Comparison of ENCODE assay signal across 8 cellular contexts in the genomic region with DNA sequence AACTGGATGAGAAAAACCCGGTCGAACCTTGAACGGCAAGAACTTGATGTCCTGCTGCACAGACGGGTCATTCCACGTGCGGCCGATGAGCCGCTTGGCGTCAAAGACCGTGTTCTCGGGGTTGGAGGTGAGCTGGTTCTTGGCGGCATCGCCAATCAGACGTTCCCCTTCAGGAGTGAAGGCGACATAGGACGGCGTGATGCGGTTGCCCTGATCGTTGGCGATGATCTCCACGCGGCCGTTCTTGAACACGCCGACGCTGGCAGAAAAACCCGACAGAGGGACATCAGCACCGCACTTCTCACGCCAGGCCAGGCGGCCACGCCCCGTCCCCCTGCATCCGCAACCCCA. TPM values are rescaled to one million over a fixed set of nuclear protein-coding genes. Genes with fewer than 3 reads are reported as not detected.
A peak's percentile ranks its signal among the peaks of the same experiment; 100 is the strongest.
DNase-seq lines count a peak whose midpoint lies in the region; ATAC-seq, FAIRE-seq and TF ChIP-seq lines count a peak whose summit lies in the region.

No MANE protein-coding gene starts in this region.

- H3K9me3 Mint-ChIP-seq in activated CD8-positive, alpha-beta T cell treated with anti-CD3 and anti-CD28 coated beads for 36 hours, result no peaks in the 10 kb centered on the region

- H3K4me3 Mint-ChIP-seq in activated CD8-positive, alpha-beta T cell treated with anti-CD3 and anti-CD28 coated beads for 36 hours, result peak overlapping the region; percentile 100

- H3K36me3 ChIP-seq in pancreas, result peaks cover 1 to 41% (median 24%) of the 10 kb centered on the region in 3 donors

- ATAC-seq in GM18520 (IDR thresholded peaks at IDR 0.05; ENCODE audit: unreplicated experiment) (peak; percentile 1), pancreas (peak; percentile 14 to 40 (median 26)), GM18861 (IDR thresholded peaks at IDR 0.05; ENCODE audit: unreplicated experiment) (no peak)
- ATAC-seq in activated CD8-positive, alpha-beta T cell treated with anti-CD3 and anti-CD28 coated beads for 36 hours, result no peak

- H3K27ac ChIP-seq in pancreas, result peak overlapping the region; percentile 84 to 96 (median 88)

- H3K27me3 Mint-ChIP-seq in activated CD8-positive, alpha-beta T cell treated with anti-CD3 and anti-CD28 coated beads for 36 hours, result no peaks in the 10 kb centered on the region

- peaks cover 3 to 34% (median 12%) of the 10 kb centered on the region in 3 donors for H3K4me1 ChIP-seq in pancreas

- POLR2A ChIA-PET in activated CD8-positive, alpha-beta T cell treated with anti-CD3 and anti-CD28 coated beads for 36 hours (lab: Charles Lee), result interaction anchor here (0.7 to 10.5 kb wide), 22 partner anchors 11 to 1240 kb away, joined by 3 to 151 read pairs (median 5); partner anchors contain the start of genes ARPC5L and GAPVD1

- CTCF ChIA-PET in activated CD8-positive, alpha-beta T cell treated with anti-CD3 and anti-CD28 coated beads for 36 hours (lab: Charles Lee), result interaction anchor here (1.2 kb wide), 1 partner anchor 129 kb away, joined by 3 read pairs; no protein-coding TSS in a partner anchor

- H3K4me3 ChIP-seq in fibroblast of villous mesenchyme (ENCODE audit: low read depth, low read length) (peak overlapping the region; percentile 90), pancreas (peak overlapping the region; percentile 85 to 99 (median 90))

- H3K9me3 ChIP-seq in pancreas, result no peaks in the 10 kb centered on the region

- H3K4me1 Mint-ChIP-seq in activated CD8-positive, alpha-beta T cell treated with anti-CD3 and anti-CD28 coated beads for 36 hours (ENCODE audit: low read depth), result peaks cover 50% of the 10 kb centered on the region

- in situ Hi-C loops in ACHN (cut with HindIII; ENCODE audit: low pct_ligation_motif_present, low pct_unique_long_range_greater_than_20kb, low sequenced_read_pairs), result no loop called here

- H3K27me3 ChIP-seq in pancreas, result no peaks in the 10 kb centered on the region

- intact Hi-C loops in activated CD8-positive, alpha-beta T cell treated with anti-CD3 and anti-CD28 coated beads for 36 hours (cut with micrococcal nuclease), result loop anchor here (10.0 kb wide), 1 partner anchor 134 kb away; no protein-coding TSS in a partner anchor
- intact Hi-C loops in pancreas (cut with DNase I), result no loop called here

- peaks cover 64% of the 10 kb centered on the region for H3K36me3 Mint-ChIP-seq in activated CD8-positive, alpha-beta T cell treated with anti-CD3 and anti-CD28 coated beads for 36 hours (ENCODE audit: low read depth)

- no peak for FAIRE-seq in pancreas (lab: Jason Lieb, UNC)

- H3K27ac Mint-ChIP-seq in activated CD8-positive, alpha-beta T cell treated with anti-CD3 and anti-CD28 coated beads for 36 hours, result peak overlapping the region; percentile 100

- whole genome bisulfite sequencing in pancreas, 2 donors, result 0 to 1% methylated on average over 33 of the region's 33 CpGs

- DNase-seq in ACHN (peak; percentile 43), HT-29 (ENCODE audit: low spot score) (peak; percentile 55), fibroblast of villous mesenchyme (ENCODE audit: low read depth) (peak; percentile 51), pancreas (peak in 3 of 6 donors; percentile 67 to 84 (median 75)), pons (ENCODE audit: low spot score) (no peak)
- peak; percentile 51 for DNase-seq in activated CD8-positive, alpha-beta T cell treated with anti-CD3 and anti-CD28 coated beads for 36 hours

- no peak for TF ChIP-seq CTCF in activated CD8-positive, alpha-beta T cell treated with anti-CD3 and anti-CD28 coated beads for 36 hours (IDR thresholded peaks at IDR 0.05)
- TF ChIP-seq CTCF in fibroblast of villous mesenchyme (IDR thresholded peaks at IDR 0.05; ENCODE audit: insufficient read depth, low read depth, low read length), result no peak
- TF ChIP-seq CTCF in pancreas (IDR thresholded peaks at IDR 0.05), result no peak

RNA-seq across cellular contexts. Expression of gene HSPA5, which starts 0.5 kb away (rescaled TPM):
- 46.5 and 48.0 TPM in 2 replicates for total RNA-seq in HT-29 (2014; rRNA removed; shearing (Covaris generic))
- 100 to 1,000 TPM; 161 to 163 TPM for total RNA-seq in activated CD8-positive, alpha-beta T cell treated with anti-CD3 and anti-CD28 coated beads for 36 hours
- total RNA-seq in fibroblast of villous mesenchyme (130 and 132 TPM in 2 replicates), pancreas (100 to 1,000 TPM; 111 to 248 (median 179) TPM)
- 100 to 1,000 TPM in 1 of 2 donors, 10 to 100 TPM in 1; 50.2 to 158 TPM for polyA plus RNA-seq in pancreas

RNA-seq across cellular contexts. Expression of gene GAPVD1, which starts 21.0 kb away (rescaled TPM):
- total RNA-seq in HT-29 (2014; rRNA removed; shearing (Covaris generic)), result 19.1 and 22.9 TPM in 2 replicates
- 10 to 100 TPM; 49.7 to 49.8 TPM for total RNA-seq in activated CD8-positive, alpha-beta T cell treated with anti-CD3 and anti-CD28 coated beads for 36 hours
- total RNA-seq in fibroblast of villous mesenchyme, result 72.8 and 88.9 TPM in 2 replicates
- 10 to 100 TPM; 13.7 to 23.3 (median 16.8) TPM for total RNA-seq in pancreas
- polyA plus RNA-seq in pancreas, result 1 to 10 TPM; 6.2 to 6.9 TPM

RNA-seq across cellular contexts. Expression of gene RABEPK, which starts 40.3 kb away (rescaled TPM):
- total RNA-seq in HT-29 (2014; rRNA removed; shearing (Covaris generic)), result 26.0 and 29.1 TPM in 2 replicates
- total RNA-seq in activated CD8-positive, alpha-beta T cell treated with anti-CD3 and anti-CD28 coated beads for 36 hours, result 10 to 100 TPM; 30.0 to 30.4 TPM
- total RNA-seq in fibroblast of villous mesenchyme (32.0 and 33.8 TPM in 2 replicates), pancreas (1 to 10 TPM; 4.1 to 8.0 (median 7.5) TPM)
- 10 to 100 TPM in 1 of 2 donors, 1 to 10 TPM in 1; 8.1 to 13.8 TPM for polyA plus RNA-seq in pancreas

RNA-seq across cellular contexts. Expression of gene PPP6C, which starts 51.0 kb away (rescaled TPM):
- 11.6 and 13.1 TPM in 2 replicates for total RNA-seq in HT-29 (2014; rRNA removed; shearing (Covaris generic))
- 10 to 100 TPM; 43.1 to 44.8 TPM for total RNA-seq in activated CD8-positive, alpha-beta T cell treated with anti-CD3 and anti-CD28 coated beads for 36 hours
- total RNA-seq in fibroblast of villous mesenchyme (27.4 and 43.2 TPM in 2 replicates), pancreas (10 to 100 TPM; 16.9 to 26.7 (median 23.2) TPM)
- 10 to 100 TPM in 1 of 2 donors, 1 to 10 TPM in 1; 9.4 to 18.7 TPM for polyA plus RNA-seq in pancreas

Comparison
In these comparisons a context has a peak if more than half of its experiments do, and no peak if none do; other contexts are left out.
1. ATAC-seq: peak in GM18520 (single experiment) and pancreas (4 of 4); none in activated CD8-positive, alpha-beta T cell treated with anti-CD3 and anti-CD28 coated beads for 36 hours (single experiment) and GM18861 (single experiment).